ENCODE assay signal across 9 cellular contexts in genomic region chr14:90495357-90496276, GRCh38.
DNase-seq lines count a peak whose midpoint lies in the region; ATAC-seq and TF ChIP-seq lines count a peak whose summit lies in the region.
"Had no signal": no experiment of that assay in that cellular context is flagged by ENCODE, and none has a peak within 500 bp of the region (broad histone marks: within the 10 kb centered on the region; RNA-seq: fewer than 3 reads in every experiment).

No MANE protein-coding gene starts in this region.

- H3K9me3 ChIP-seq in CD8-positive, alpha-beta T cell (ENCODE audit: low read length): no peaks in the 10 kb centered on the region
- H3K9me3 ChIP-seq: suprapubic skin had no signal

- peak; percentile 65 for ATAC-seq in CD8-positive, alpha-beta T cell
- peak; percentile 77 for ATAC-seq in WTC11
- no peak for ATAC-seq in sciatic nerve

- H3K27ac Mint-ChIP-seq in CD8-positive, alpha-beta T cell: no peak overlapping the region
- no peak overlapping the region for H3K27ac Mint-ChIP-seq in WTC11

- H3K9me3 Mint-ChIP-seq in CD8-positive, alpha-beta T cell: peaks cover 4% of the 10 kb centered on the region
- no peaks in the 10 kb centered on the region for H3K9me3 Mint-ChIP-seq in WTC11

- intact Hi-C loops in CD8-positive, alpha-beta T cell (cut with DNase I, micrococcal nuclease): no loop called here
- intact Hi-C loops in sciatic nerve (cut with DNase I): no loop called here

- no peak overlapping the region for H3K27ac ChIP-seq in CD8-positive, alpha-beta T cell (ENCODE audit: low read depth, low read length)
- H3K27ac ChIP-seq: suprapubic skin had no signal

- no peaks in the 10 kb centered on the region for H3K36me3 ChIP-seq in CD8-positive, alpha-beta T cell (ENCODE audit: insufficient read depth, low read length)
- H3K36me3 ChIP-seq: suprapubic skin had no signal

- H3K27me3 ChIP-seq in CD8-positive, alpha-beta T cell (ENCODE audit: insufficient read depth, low read length): no peaks in the 10 kb centered on the region

- H3K36me3 Mint-ChIP-seq in CD8-positive, alpha-beta T cell: no peaks in the 10 kb centered on the region
- H3K36me3 Mint-ChIP-seq in WTC11: no peaks in the 10 kb centered on the region

- no peak overlapping the region for H3K4me3 Mint-ChIP-seq in CD8-positive, alpha-beta T cell
- no peak overlapping the region for H3K4me3 Mint-ChIP-seq in WTC11

- POLR2A ChIA-PET in CD8-positive, alpha-beta T cell (lab: Charles Lee): interaction anchor here (0.6 kb wide), 1 partner anchor 1180 kb away, joined by 8 read pairs; no protein-coding TSS in a partner anchor
- POLR2A ChIA-PET in WTC11 (lab: Charles Lee): no interaction called here

- H3K27me3 Mint-ChIP-seq in CD8-positive, alpha-beta T cell (ENCODE audit: low read depth): peaks cover 22% of the 10 kb centered on the region
- no peaks in the 10 kb centered on the region; the same call in 1 of the 2 replicates for H3K27me3 Mint-ChIP-seq in WTC11 (ENCODE audit: low read depth)

- H3K4me3 ChIP-seq in CD8-positive, alpha-beta T cell (ENCODE audit: low read depth, low read length): no peak overlapping the region
- H3K4me3 ChIP-seq: suprapubic skin had no signal

- CTCF ChIA-PET in CD8-positive, alpha-beta T cell (lab: Charles Lee): interaction anchor here (0.8 to 0.9 kb wide), 2 partner anchors 14 to 127 kb away, joined by 3 to 4 read pairs; no protein-coding TSS in a partner anchor
- CTCF ChIA-PET in WTC11 (lab: Charles Lee): interaction anchor here (1.0 kb wide), 1 partner anchor 34 kb away, joined by 3 read pairs; no protein-coding TSS in a partner anchor

- peaks cover 2% of the 10 kb centered on the region for H3K4me1 Mint-ChIP-seq in CD8-positive, alpha-beta T cell (ENCODE audit: low read depth)
- peaks cover 28% of the 10 kb centered on the region for H3K4me1 Mint-ChIP-seq in WTC11

- TF ChIP-seq CTCF in CD8-positive, alpha-beta T cell (IDR thresholded peaks at IDR 0.05): no peak
- no peak for TF ChIP-seq CTCF in WTC11 (IDR thresholded peaks at IDR 0.05)

- peak in 6 of 7 experiments; percentile 14 to 56 (median 49) for DNase-seq in CD8-positive, alpha-beta T cell
- DNase-seq in HS-27A (ENCODE audit: low read depth) (peak; percentile 27), WTC11 (ENCODE audit: low spot score) (peak; percentile 80), fibroblast of gingiva (ENCODE audit: low read depth) (peak; percentile 30), sciatic nerve (ENCODE audit: low spot score) (peak; percentile 65), GOT3 (lab: John Stamatoyannopoulos, UW) (no peak), NCI-H1436 treated with DMSO at 0.1 percent for 48 hours (lab: John Stamatoyannopoulos, UW) (no peak), pons (ENCODE audit: low spot score) (no peak)

- peaks cover 3% of the 10 kb centered on the region for H3K4me1 ChIP-seq in CD8-positive, alpha-beta T cell (ENCODE audit: insufficient read depth, low read length)

TF ChIP-seq in WTC11, 78 proteins besides CTCF, POLR2A, EP300 and RAD21 (continues in another document):
- TF ChIP-seq MXD4 (CRISPR knock-in tag; IDR thresholded peaks at IDR 0.05; ENCODE audit: borderline replicate concordance) (peak; percentile 50; the same call in 1 of the 2 replicates), HMGA2 (CRISPR knock-in tag; IDR thresholded peaks at IDR 0.05) (no peak), ZNF281 (CRISPR knock-in tag; IDR thresholded peaks at IDR 0.05) (peak; percentile 74; the same call in 1 of the 2 replicates), NR1H2 (CRISPR knock-in tag; IDR thresholded peaks at IDR 0.05) (no peak)
- TF ChIP-seq, protein P1, sequence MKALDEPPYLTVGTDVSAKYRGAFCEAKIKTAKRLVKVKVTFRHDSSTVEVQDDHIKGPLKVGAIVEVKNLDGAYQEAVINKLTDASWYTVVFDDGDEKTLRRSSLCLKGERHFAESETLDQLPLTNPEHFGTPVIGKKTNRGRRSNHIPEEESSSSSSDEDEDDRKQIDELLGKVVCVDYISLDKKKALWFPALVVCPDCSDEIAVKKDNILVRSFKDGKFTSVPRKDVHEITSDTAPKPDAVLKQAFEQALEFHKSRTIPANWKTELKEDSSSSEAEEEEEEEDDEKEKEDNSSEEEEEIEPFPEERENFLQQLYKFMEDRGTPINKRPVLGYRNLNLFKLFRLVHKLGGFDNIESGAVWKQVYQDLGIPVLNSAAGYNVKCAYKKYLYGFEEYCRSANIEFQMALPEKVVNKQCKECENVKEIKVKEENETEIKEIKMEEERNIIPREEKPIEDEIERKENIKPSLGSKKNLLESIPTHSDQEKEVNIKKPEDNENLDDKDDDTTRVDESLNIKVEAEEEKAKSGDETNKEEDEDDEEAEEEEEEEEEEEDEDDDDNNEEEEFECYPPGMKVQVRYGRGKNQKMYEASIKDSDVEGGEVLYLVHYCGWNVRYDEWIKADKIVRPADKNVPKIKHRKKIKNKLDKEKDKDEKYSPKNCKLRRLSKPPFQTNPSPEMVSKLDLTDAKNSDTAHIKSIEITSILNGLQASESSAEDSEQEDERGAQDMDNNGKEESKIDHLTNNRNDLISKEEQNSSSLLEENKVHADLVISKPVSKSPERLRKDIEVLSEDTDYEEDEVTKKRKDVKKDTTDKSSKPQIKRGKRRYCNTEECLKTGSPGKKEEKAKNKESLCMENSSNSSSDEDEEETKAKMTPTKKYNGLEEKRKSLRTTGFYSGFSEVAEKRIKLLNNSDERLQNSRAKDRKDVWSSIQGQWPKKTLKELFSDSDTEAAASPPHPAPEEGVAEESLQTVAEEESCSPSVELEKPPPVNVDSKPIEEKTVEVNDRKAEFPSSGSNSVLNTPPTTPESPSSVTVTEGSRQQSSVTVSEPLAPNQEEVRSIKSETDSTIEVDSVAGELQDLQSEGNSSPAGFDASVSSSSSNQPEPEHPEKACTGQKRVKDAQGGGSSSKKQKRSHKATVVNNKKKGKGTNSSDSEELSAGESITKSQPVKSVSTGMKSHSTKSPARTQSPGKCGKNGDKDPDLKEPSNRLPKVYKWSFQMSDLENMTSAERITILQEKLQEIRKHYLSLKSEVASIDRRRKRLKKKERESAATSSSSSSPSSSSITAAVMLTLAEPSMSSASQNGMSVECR (CRISPR knock-in tag; IDR thresholded peaks at IDR 0.05; ENCODE audit: borderline replicate concordance): peak; percentile 69; the same call in 1 of the 2 replicates
- TF ChIP-seq, protein P2, sequence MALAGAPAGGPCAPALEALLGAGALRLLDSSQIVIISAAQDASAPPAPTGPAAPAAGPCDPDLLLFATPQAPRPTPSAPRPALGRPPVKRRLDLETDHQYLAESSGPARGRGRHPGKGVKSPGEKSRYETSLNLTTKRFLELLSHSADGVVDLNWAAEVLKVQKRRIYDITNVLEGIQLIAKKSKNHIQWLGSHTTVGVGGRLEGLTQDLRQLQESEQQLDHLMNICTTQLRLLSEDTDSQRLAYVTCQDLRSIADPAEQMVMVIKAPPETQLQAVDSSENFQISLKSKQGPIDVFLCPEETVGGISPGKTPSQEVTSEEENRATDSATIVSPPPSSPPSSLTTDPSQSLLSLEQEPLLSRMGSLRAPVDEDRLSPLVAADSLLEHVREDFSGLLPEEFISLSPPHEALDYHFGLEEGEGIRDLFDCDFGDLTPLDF (CRISPR knock-in tag; IDR thresholded peaks at IDR 0.05): peak; percentile 84; the same call in 1 of the 2 replicates

Comparison
In these comparisons a context has a peak if more than half of its experiments do, and no peak if none do; other contexts are left out.
1. DNase-seq: peak in CD8-positive, alpha-beta T cell (6 of 7), HS-27A (single experiment), WTC11 (single experiment), fibroblast of gingiva (single experiment) and sciatic nerve (single experiment); none in GOT3 (single experiment), NCI-H1436 treated with DMSO at 0.1 percent for 48 hours (single experiment) and pons (single experiment).